Comparison of ENCODE assay signal across 8 cellular contexts in the genomic region with DNA sequence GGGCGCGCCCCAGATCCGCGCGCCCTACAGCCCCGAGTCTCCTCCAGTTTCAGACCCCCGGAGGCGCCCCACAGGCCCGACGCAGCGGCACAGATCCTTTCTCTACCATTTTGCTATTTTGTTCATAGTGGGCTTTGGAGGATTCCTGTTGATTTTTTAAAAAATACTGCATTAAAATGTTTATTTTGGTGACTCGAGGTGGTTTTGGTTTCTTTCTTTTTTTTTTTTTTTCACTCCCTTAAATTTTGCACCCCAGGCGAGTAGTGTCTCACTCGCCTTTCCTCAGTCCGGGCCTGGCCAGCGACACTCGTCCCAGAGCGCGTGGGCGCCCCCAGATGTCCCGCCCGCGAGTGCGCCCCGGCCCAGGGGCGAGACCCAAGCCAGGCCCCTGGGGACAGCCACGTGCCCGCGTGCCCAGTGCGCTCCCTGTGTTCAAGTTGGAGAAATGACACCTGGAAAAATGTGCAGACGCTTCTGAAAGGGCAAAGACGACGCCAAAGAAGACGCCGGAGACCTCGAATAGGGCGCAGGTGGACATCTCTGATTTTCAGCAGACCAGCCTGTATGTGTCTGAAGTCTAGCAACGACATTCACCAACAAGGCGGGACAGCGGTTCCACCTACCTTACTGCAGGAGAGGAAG. TPM values are rescaled to one million over a fixed set of nuclear protein-coding genes. Genes with fewer than 3 reads are reported as not detected.
A peak's percentile ranks its signal among the peaks of the same experiment; 100 is the strongest.
DNase-seq lines count a peak whose midpoint lies in the region; ATAC-seq and TF ChIP-seq lines count a peak whose summit lies in the region.

No MANE protein-coding gene starts in this region.

- no peaks in the 10 kb centered on the region for H3K27me3 ChIP-seq in tibial artery

- intact Hi-C loops in tibial artery (cut with DNase I; ENCODE audit: low total_unique reads), result loop anchor here (1.0 to 5.0 kb wide), 3 partner anchors 52 to 137 kb away; no protein-coding TSS in a partner anchor

- no peaks in the 10 kb centered on the region for H3K9me3 ChIP-seq in tibial artery

- no peak for TF ChIP-seq CTCF in fibroblast of mammary gland (conservative IDR thresholded peaks at IDR 0.05; ENCODE audit: control insufficient read depth, insufficient read depth, low read depth, low read length)
- peak; percentile 59 to 68 for TF ChIP-seq CTCF in tibial artery (IDR thresholded peaks at IDR 0.05)

- H3K27ac ChIP-seq in tibial artery, result peak overlapping the region; percentile 96 to 99

- peak; percentile 46 for ATAC-seq in GM21786 (IDR thresholded peaks at IDR 0.05; ENCODE audit: unreplicated experiment)
- no peak for ATAC-seq in GM19328 (IDR thresholded peaks at IDR 0.05; ENCODE audit: unreplicated experiment)

- H3K4me3 ChIP-seq in fibroblast of mammary gland (ENCODE audit: control insufficient read depth, low read depth, low read length) (peak overlapping the region; percentile 56), tibial artery (peak overlapping the region; percentile 99 to 100)

- peak; percentile 12 for DNase-seq in DMS 273 treated with DMSO at 0.1 percent for 48 hours (lab: John Stamatoyannopoulos, UW)
- DNase-seq in NCI-H1930 (lab: John Stamatoyannopoulos, UW), result peak; percentile 25 to 30
- DNase-seq in activated CD4-positive, alpha-beta T cell treated with anti-CD3 and anti-CD28 coated beads, Interleukin-2, amount 50 U/mL, for 48 hours, result peak; percentile 37 to 53
- peak; percentile 32 for DNase-seq in fibroblast of mammary gland (ENCODE audit: low read depth)
- peak; percentile 89 for DNase-seq in myocyte (ENCODE audit: low read depth)
- peak; percentile 78 to 92 for DNase-seq in tibial artery

- H3K36me3 ChIP-seq in tibial artery, result no peaks in the 10 kb centered on the region

- H3K4me1 ChIP-seq in tibial artery, result peaks cover 0 to 33% (median 15%) of the 10 kb centered on the region in 4 donors

RNA-seq across cellular contexts. Expression of a gene that starts 0.5 kb away (rescaled TPM):
- total RNA-seq in myocyte, result 15.4 and 22.8 TPM in 2 replicates
- polyA plus RNA-seq in myocyte (2012), result 4.9 TPM

RNA-seq across cellular contexts. Expression of a gene that starts 54.0 kb away (rescaled TPM):
- total RNA-seq in myocyte, result 37.9 and 43.6 TPM in 2 replicates
- 29.5 TPM for polyA plus RNA-seq in myocyte (2012)

Comparison
In these comparisons a context has a peak if more than half of its experiments do, and no peak if none do; other contexts are left out.
1. DNase-seq: peak in every context shown above with its lines; median percentile 89 in myocyte; 85 in tibial artery; 45 in activated CD4-positive, alpha-beta T cell treated with anti-CD3 and anti-CD28 coated beads, Interleukin-2, amount 50 U/mL, for 48 hours; 32 in fibroblast of mammary gland; 28 in NCI-H1930; 12 in DMS 273 treated with DMSO at 0.1 percent for 48 hours.